In the genomic region with DNA sequence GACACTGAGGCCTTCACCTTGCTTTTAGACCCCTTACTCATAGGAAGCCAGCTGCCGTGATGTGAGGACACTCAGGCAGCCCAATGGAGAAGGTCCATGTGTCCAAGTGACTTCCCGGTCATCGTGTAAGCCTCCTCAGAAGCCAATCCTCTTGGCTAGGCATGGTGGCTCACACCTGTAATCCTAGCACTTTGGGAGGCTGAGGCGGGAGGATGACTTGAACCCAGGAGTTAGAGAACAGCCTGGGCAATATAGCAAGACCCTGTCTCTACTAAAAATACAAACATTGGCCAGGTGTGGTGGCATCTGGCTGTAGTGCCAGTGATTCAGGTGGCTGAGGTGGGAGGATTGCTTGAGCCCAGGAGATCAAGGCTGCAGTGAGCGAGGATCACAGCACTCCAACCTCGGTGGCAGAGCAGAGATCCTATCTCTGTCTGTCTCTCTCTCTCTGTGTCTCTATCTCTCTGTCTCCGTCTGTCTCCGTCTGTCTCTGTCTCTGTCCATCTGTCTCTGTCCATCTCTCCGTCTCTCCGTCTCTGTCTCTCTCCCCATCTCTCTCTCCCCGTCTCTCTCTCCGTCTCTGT, we compare ENCODE assay signal across 18 cellular contexts. TPM values are rescaled to one million over a fixed set of nuclear protein-coding genes. Genes with fewer than 3 reads are reported as not detected.
DNase-seq lines count a peak whose midpoint lies in the region; ATAC-seq and TF ChIP-seq lines count a peak whose summit lies in the region.
"Had no signal": no experiment of that assay in that cellular context is flagged by ENCODE, and none has a peak within 500 bp of the region (broad histone marks: within the 10 kb centered on the region; RNA-seq: fewer than 3 reads in every experiment).

No MANE protein-coding gene starts in this region.

- POLR2A ChIA-PET in WTC11 (lab: Charles Lee) = no interaction called here

- H3K4me3 Mint-ChIP-seq in WTC11 (no peak overlapping the region), nephron progenitor cell (no peak overlapping the region)
- H3K4me3 Mint-ChIP-seq: B cell; CD4-positive, CD25-positive, alpha-beta regulatory T cell; CD8-positive, alpha-beta T cell had no signal

- intact Hi-C loops in cardiac septum (cut with DNase I) = no loop called here
- intact Hi-C loops in Right ventricle myocardium superior (cut with DNase I) = no loop called here

- H3K9me3 Mint-ChIP-seq in WTC11 (no peaks in the 10 kb centered on the region), nephron progenitor cell (no peaks in the 10 kb centered on the region)
- H3K9me3 Mint-ChIP-seq: CD4-positive, CD25-positive, alpha-beta regulatory T cell; CD8-positive, alpha-beta T cell had no signal

- H3K27me3 Mint-ChIP-seq in WTC11 (ENCODE audit: low read depth) (no peaks in the 10 kb centered on the region; the same call in 1 of the 2 replicates), nephron progenitor cell (ENCODE audit: low read depth, poor library complexity) (peaks cover 25% of the 10 kb centered on the region)
- H3K27me3 Mint-ChIP-seq: CD4-positive, CD25-positive, alpha-beta regulatory T cell had no signal

- ATAC-seq in Right ventricle myocardium superior (ENCODE audit: poor library complexity) = no peak
- ATAC-seq in WTC11 = no peak
- no peak for ATAC-seq in HG02759 (IDR thresholded peaks at IDR 0.05; ENCODE audit: unreplicated experiment)
- no peak for ATAC-seq in HG03175 (IDR thresholded peaks at IDR 0.05; ENCODE audit: unreplicated experiment)
- ATAC-seq: CD8-positive, alpha-beta T cell; GM12878 had no signal

- DNase-seq in cardiac septum (ENCODE audit: low spot score) (peak; percentile 55), Right ventricle myocardium superior (no peak), WTC11 (ENCODE audit: low spot score) (no peak), nephron progenitor cell (no peak)
- DNase-seq: CD4-positive, CD25-positive, alpha-beta regulatory T cell; CD8-positive, alpha-beta T cell; DMS 273 treated with DMSO at 0.1 percent for 48 hours; DMS79; EL; GDM1; GM23248; H7; HCEC 1CT had no signal

- H3K4me1 Mint-ChIP-seq in WTC11 = no peaks in the 10 kb centered on the region
- no peaks in the 10 kb centered on the region for H3K4me1 Mint-ChIP-seq in nephron progenitor cell
- H3K4me1 Mint-ChIP-seq: B cell; CD4-positive, CD25-positive, alpha-beta regulatory T cell had no signal

- CTCF ChIA-PET in WTC11 (lab: Charles Lee) = no interaction called here

- no peak overlapping the region for H3K27ac Mint-ChIP-seq in WTC11
- H3K27ac Mint-ChIP-seq in nephron progenitor cell = peak overlapping the region; percentile 85
- H3K27ac Mint-ChIP-seq: B cell; CD8-positive, alpha-beta T cell had no signal

- H3K36me3 Mint-ChIP-seq in WTC11 (no peaks in the 10 kb centered on the region), nephron progenitor cell (ENCODE audit: low read depth) (no peaks in the 10 kb centered on the region)
- H3K36me3 Mint-ChIP-seq: CD4-positive, CD25-positive, alpha-beta regulatory T cell; CD8-positive, alpha-beta T cell had no signal

- TF ChIP-seq CTCF in WTC11 (IDR thresholded peaks at IDR 0.05) (no peak), nephron progenitor cell (IDR thresholded peaks at IDR 0.05) (no peak)

TF ChIP-seq in WTC11, 78 proteins besides CTCF, POLR2A, EP300 and RAD21:
- no peak for TF ChIP-seq TEAD4 (CRISPR knock-in tag; IDR thresholded peaks at IDR 0.05)
- TF ChIP-seq ZNF121 (CRISPR knock-in tag; IDR thresholded peaks at IDR 0.05) = 0 out of 2 replicates have a peak, but pooled peaks have one; percentile 37

RNA-seq across cellular contexts. Expression of a gene that starts 27.8 kb away (rescaled TPM):
- total RNA-seq in cardiac septum (not detected), Right ventricle myocardium superior (not detected), WTC11 (2021) (not detected in 3 replicates)
- total RNA-seq: B cell; CD4-positive, CD25-positive, alpha-beta regulatory T cell; GM12878; GM23248; H1; H7 had no signal

RNA-seq across cellular contexts. Expression of a gene that starts 36.3 kb away (rescaled TPM):
- total RNA-seq in cardiac septum (13.2 TPM), Right ventricle myocardium superior (9.0 TPM), WTC11 (2021) (22.1 to 23.2 TPM (median 22.4 TPM) in 3 replicates)
